ENCODE assay signal across 3 cellular contexts in genomic region chr11:46989810-46990487, GRCh38.
A peak's percentile ranks its signal among the peaks of the same experiment; 100 is the strongest.
TF ChIP-seq lines count a peak whose summit lies in the region.

No MANE protein-coding gene starts in this region.

TF ChIP-seq in HEK293, 187 proteins besides CTCF, POLR2A, EP300 and RAD21:
- TF ChIP-seq ZNF580 (tag by site-specific recombination; IDR thresholded peaks at IDR 0.05) (0 out of 2 replicates have a peak, but pooled peaks have one; percentile 20), ZNF146 (tag by site-specific recombination; IDR thresholded peaks at IDR 0.05) (peak; percentile 85)

TF ChIP-seq in SK-N-SH treated with all-trans-retinoic acid at 6 μM for 48 hours, 23 proteins besides CTCF, POLR2A, EP300 and RAD21:
- TF ChIP-seq ZNF8 (CRISPR knock-in tag; IDR thresholded peaks at IDR 0.05), result peak; percentile 42; the same call in 1 of the 2 replicates

TF ChIP-seq in K562, 482 proteins besides CTCF, POLR2A, EP300 and RAD21 (continued from another document):
- peak; percentile 17 for TF ChIP-seq RBM25 (IDR thresholded peaks at IDR 0.05; ENCODE audit: low read depth, low read length, severe bottlenecking)
TF ChIP-seq in K562: peak in this region for 2; not testable (repeated sequence) for 480.
